Comparison of ENCODE assay signal across 24 cellular contexts in the genomic region with DNA sequence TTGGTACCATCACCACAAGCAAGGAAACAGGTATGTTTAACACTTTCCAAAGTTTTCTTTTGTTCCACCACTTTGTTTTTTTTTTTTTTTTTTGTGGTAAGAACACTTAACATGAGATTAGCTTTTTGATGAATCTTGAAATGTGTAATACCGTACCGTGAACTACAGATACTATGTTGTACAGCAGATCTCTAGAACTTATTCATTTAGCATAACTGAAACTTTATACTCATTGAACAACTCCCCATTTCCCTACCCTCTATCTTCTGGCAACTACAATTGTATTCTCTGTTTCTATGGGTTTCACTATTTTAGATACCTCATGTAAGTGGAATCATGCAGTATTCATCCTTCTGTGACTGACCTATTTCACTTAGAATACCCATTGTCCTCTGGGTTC.
DNase-seq lines count a peak whose midpoint lies in the region; ATAC-seq and TF ChIP-seq lines count a peak whose summit lies in the region.
"Had no signal": no experiment of that assay in that cellular context is flagged by ENCODE, and none has a peak within 500 bp of the region (broad histone marks: within the 10 kb centered on the region; RNA-seq: fewer than 3 reads in every experiment).

No MANE protein-coding gene starts in this region.

- no peak for TF ChIP-seq POLR2A in esophagus squamous epithelium (IDR thresholded peaks at IDR 0.05)

- peak; percentile 68 for ATAC-seq in GM18511 (IDR thresholded peaks at IDR 0.05; ENCODE audit: unreplicated experiment)
- ATAC-seq in GM21367 (IDR thresholded peaks at IDR 0.05; ENCODE audit: unreplicated experiment) = peak; percentile 43
- no peak for ATAC-seq in naive thymus-derived CD4-positive, alpha-beta T cell
- ATAC-seq: body of pancreas, HCT116, heart right ventricle had no signal

- POLR2A ChIA-PET in naive thymus-derived CD4-positive, alpha-beta T cell (lab: Charles Lee) = interaction anchor here (0.5 to 2.4 kb wide), 3 partner anchors 11 to 41 kb away, joined by 4 to 8 read pairs (median 4); no protein-coding TSS in a partner anchor

- no peak for DNase-seq in naive thymus-derived CD4-positive, alpha-beta T cell
- DNase-seq in NCI-H524 (lab: John Stamatoyannopoulos, UW) (no peak), cerebellar nuclear complex (lab: John Stamatoyannopoulos, UW) (no peak), esophagus squamous epithelium (lab: John Stamatoyannopoulos, UW) (no peak), NCI-H446 (lab: John Stamatoyannopoulos, UW) (no peak)
- DNase-seq: activated CD4-positive, alpha-beta T cell treated with anti-CD3 and anti-CD28 coated beads, Interleukin-2, amount 10 ng/mL, durations not matched to agents 7 days and 5 days; activated effector memory CD4-positive, alpha-beta T cell treated with anti-CD3 and anti-CD28 coated beads, Interleukin-2, amount 50 U/mL, for 16 hours; body of pancreas; DMS79 treated with DMSO at 0.1 percent for 48 hours; dorsolateral prefrontal cortex; heart right ventricle; NCI-H1105 treated with DMSO at 0.1 percent for 48 hours; NCI-H2227 treated with DMSO at 0.1 percent for 48 hours; occipital lobe; Right ventricle myocardium superior; sigmoid colon; stimulated activated CD4-positive, alpha-beta T cell treated with anti-CD3 and anti-CD28 coated beads, Interleukin-2, amount 100 ng/mL, for 48 hours; trophoblast cell had no signal

- H3K4me1 Mint-ChIP-seq in T-helper 1 cell treated with Interleukin-12 subunit alpha and Interleukin-12 subunit beta and Interleukin-4 antibody, amounts not matched to agents 30 μg/mL and 1 μg/mL, for 36 hours (ENCODE audit: low read depth) = peaks cover 40% of the 10 kb centered on the region
- H3K4me1 Mint-ChIP-seq in naive thymus-derived CD4-positive, alpha-beta T cell = peaks cover 24 to 81% (median 54%) of the 10 kb centered on the region in 7 donors

- intact Hi-C loops in naive thymus-derived CD4-positive, alpha-beta T cell (cut with micrococcal nuclease) = no loop called here
- intact Hi-C loops in esophagus squamous epithelium (cut with DNase I) = loop anchor here (10.0 kb wide), 1 partner anchor 116 kb away; no protein-coding TSS in a partner anchor

- peak overlapping the region; percentile 18 for H3K27ac Mint-ChIP-seq in T-helper 1 cell treated with Interleukin-12 subunit alpha and Interleukin-12 subunit beta and Interleukin-4 antibody, amounts not matched to agents 30 μg/mL and 1 μg/mL, for 36 hours
- peak overlapping the region in 2 of 9 donors; percentile 17 to 19 for H3K27ac Mint-ChIP-seq in naive thymus-derived CD4-positive, alpha-beta T cell

- H3K4me3 Mint-ChIP-seq in T-helper 1 cell treated with Interleukin-12 subunit alpha and Interleukin-12 subunit beta and Interleukin-4 antibody, amounts not matched to agents 30 μg/mL and 1 μg/mL, for 36 hours = no peak overlapping the region
- H3K4me3 Mint-ChIP-seq in naive thymus-derived CD4-positive, alpha-beta T cell = peak overlapping the region in 1 of 10 donors; percentile 11
- H3K4me3 Mint-ChIP-seq: activated CD4-positive, alpha-beta T cell treated with anti-CD3 and anti-CD28 coated beads, Interleukin-2, amount 10 ng/mL, durations not matched to agents 7 days and 5 days had no signal

- no peak for TF ChIP-seq CTCF in esophagus squamous epithelium (IDR thresholded peaks at IDR 0.05)

- H3K9me3 ChIP-seq in naive thymus-derived CD4-positive, alpha-beta T cell (ENCODE audit: control insufficient read depth in 2 of 3, low read length in 3 of 3) = no peaks in the 10 kb centered on the region
- H3K9me3 ChIP-seq in esophagus squamous epithelium = no peaks in the 10 kb centered on the region
- H3K9me3 ChIP-seq: body of pancreas, heart right ventricle, sigmoid colon had no signal

- H3K27ac ChIP-seq in naive thymus-derived CD4-positive, alpha-beta T cell (ENCODE audit: low read depth, low read length) = no peak overlapping the region
- H3K27ac ChIP-seq in esophagus squamous epithelium = no peak overlapping the region
- H3K27ac ChIP-seq: body of pancreas, C4-2B, dorsolateral prefrontal cortex, KMS-11, sigmoid colon had no signal

- H3K27me3 Mint-ChIP-seq in T-helper 1 cell treated with Interleukin-12 subunit alpha and Interleukin-12 subunit beta and Interleukin-4 antibody, amounts not matched to agents 30 μg/mL and 1 μg/mL, for 36 hours (ENCODE audit: low read depth) = no peaks in the 10 kb centered on the region
- no peaks in the 10 kb centered on the region for H3K27me3 Mint-ChIP-seq in naive thymus-derived CD4-positive, alpha-beta T cell
- H3K27me3 Mint-ChIP-seq: activated CD4-positive, alpha-beta T cell treated with anti-CD3 and anti-CD28 coated beads, Interleukin-2, amount 10 ng/mL, durations not matched to agents 7 days and 5 days had no signal

- H3K27me3 ChIP-seq in naive thymus-derived CD4-positive, alpha-beta T cell (ENCODE audit: control insufficient read depth in 2 of 2, insufficient read depth in 2 of 2, low read length in 2 of 2) = no peaks in the 10 kb centered on the region
- H3K27me3 ChIP-seq in esophagus squamous epithelium = no peaks in the 10 kb centered on the region
- H3K27me3 ChIP-seq: body of pancreas, heart right ventricle, sigmoid colon had no signal

- H3K36me3 Mint-ChIP-seq in T-helper 1 cell treated with Interleukin-12 subunit alpha and Interleukin-12 subunit beta and Interleukin-4 antibody, amounts not matched to agents 30 μg/mL and 1 μg/mL, for 36 hours (ENCODE audit: low read depth) = no peaks in the 10 kb centered on the region
- peaks cover 0 to 5% (median 0%) of the 10 kb centered on the region in 5 donors for H3K36me3 Mint-ChIP-seq in naive thymus-derived CD4-positive, alpha-beta T cell

- H3K9me3 Mint-ChIP-seq in T-helper 1 cell treated with Interleukin-12 subunit alpha and Interleukin-12 subunit beta and Interleukin-4 antibody, amounts not matched to agents 30 μg/mL and 1 μg/mL, for 36 hours = peaks cover 5% of the 10 kb centered on the region
- H3K9me3 Mint-ChIP-seq in naive thymus-derived CD4-positive, alpha-beta T cell = peaks cover 0 to 2% (median 0%) of the 10 kb centered on the region in 11 donors

- H3K4me3 ChIP-seq in naive thymus-derived CD4-positive, alpha-beta T cell (ENCODE audit: low read length) = peak overlapping the region; percentile 2
- no peak overlapping the region for H3K4me3 ChIP-seq in esophagus squamous epithelium
- H3K4me3 ChIP-seq: body of pancreas, dorsolateral prefrontal cortex, heart right ventricle, sigmoid colon had no signal

- WGBS in esophagus squamous epithelium, 2 donors = 80 to 97% methylated on average over 2 of the region's 2 CpGs

- peaks cover 13 to 88% of the 10 kb centered on the region in 2 donors for H3K4me1 ChIP-seq in naive thymus-derived CD4-positive, alpha-beta T cell (ENCODE audit: control insufficient read depth in 2 of 2, insufficient read depth in 2 of 2, low read length in 2 of 2)
- peaks cover 6 to 34% (median 8%) of the 10 kb centered on the region in 3 donors for H3K4me1 ChIP-seq in esophagus squamous epithelium

- CTCF ChIA-PET in naive thymus-derived CD4-positive, alpha-beta T cell (lab: Charles Lee) = no interaction called here

- no peaks in the 10 kb centered on the region for H3K36me3 ChIP-seq in naive thymus-derived CD4-positive, alpha-beta T cell (ENCODE audit: control insufficient read depth in 2 of 3, insufficient read depth in 3 of 3, low read length in 3 of 3)
- no peaks in the 10 kb centered on the region for H3K36me3 ChIP-seq in esophagus squamous epithelium
- H3K36me3 ChIP-seq: heart right ventricle, sigmoid colon had no signal
